8 cellular contexts compared by ENCODE assay signal in the genomic region with DNA sequence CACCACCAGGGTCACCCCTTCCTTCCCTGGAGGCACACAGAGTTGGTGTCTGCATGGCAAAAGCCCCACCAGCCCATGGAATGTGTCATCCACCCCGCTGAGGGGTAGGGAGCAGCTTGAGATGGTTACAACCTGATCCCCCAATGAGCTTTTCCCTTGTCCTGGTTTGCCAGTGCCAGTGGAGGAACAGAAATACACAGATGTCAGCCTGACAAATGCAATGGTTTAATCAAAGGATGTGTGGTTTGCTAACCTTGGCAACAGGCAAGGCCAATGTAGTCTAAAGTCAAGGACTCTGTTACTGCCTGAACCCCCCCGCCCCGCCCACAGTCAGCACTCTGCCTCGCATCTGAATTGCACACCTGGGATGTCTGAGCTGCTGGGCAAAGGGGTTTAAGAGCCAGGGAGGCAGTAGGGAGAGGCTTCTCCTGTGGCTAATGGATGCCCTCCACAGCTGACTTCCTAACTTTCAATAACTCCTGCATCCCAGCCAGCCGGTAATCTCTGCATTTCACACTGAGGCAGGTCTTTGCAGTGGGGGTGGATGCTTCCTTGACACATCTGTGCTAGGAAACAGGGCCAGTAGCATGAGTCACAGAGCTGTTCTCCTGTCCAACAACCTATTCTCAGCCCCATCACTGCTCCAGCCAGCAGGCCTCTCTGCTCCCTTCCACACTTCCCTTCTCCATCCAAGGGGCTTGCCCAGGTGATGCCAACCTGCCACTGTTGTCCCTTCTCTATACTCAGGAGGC.
A peak's percentile ranks its signal among the peaks of the same experiment; 100 is the strongest.
DNase-seq lines count a peak whose midpoint lies in the region; ATAC-seq, FAIRE-seq and TF ChIP-seq lines count a peak whose summit lies in the region.

No MANE protein-coding gene starts in this region.

- TF ChIP-seq CTCF in DND-41 (IDR thresholded peaks at IDR 0.05; ENCODE audit: borderline replicate concordance, extremely low read depth, low read length, poor library complexity, severe bottlenecking) (no peak), GM23338 (conservative IDR thresholded peaks at IDR 0.05; ENCODE audit: low read depth in 2 of 2) (no peak), RWPE1 (conservative IDR thresholded peaks at IDR 0.05; ENCODE audit: low read depth) (no peak), keratinocyte (optimal IDR thresholded peaks at IDR 0.05 in 1 of 3, IDR thresholded peaks at IDR 0.05 in 1 of 3, conservative IDR thresholded peaks at IDR 0.05 in 1 of 3; ENCODE audit: extremely low read depth in 1 of 3, insufficient read depth in 2 of 3, low read length in 3 of 3) (no peak), transverse colon (IDR thresholded peaks at IDR 0.05) (no peak)

- H3K27ac Mint-ChIP-seq in GM23338 = no peak overlapping the region

- dilution Hi-C loops in keratinocyte (cut with MboI; ENCODE audit: extremely low pct_ligation_motif_present, low sequenced_read_pairs) = no loop called here

- no peaks in the 10 kb centered on the region for H3K9me1 ChIP-seq in keratinocyte (ENCODE audit: control insufficient read depth, extremely low read depth, insufficient read depth, low read length)

- H2AFZ ChIP-seq in DND-41 (ENCODE audit: low read depth, low read length) (no peak overlapping the region), GM23338 (no peak overlapping the region), keratinocyte (ENCODE audit: control insufficient read depth, low read length) (no peak overlapping the region)

- H3K27ac ChIP-seq in DND-41 (ENCODE audit: low read length) = no peak overlapping the region
- H3K27ac ChIP-seq in GM23338 (ENCODE audit: low read depth) = no peak overlapping the region
- H3K27ac ChIP-seq in RWPE1 = peak overlapping the region; percentile 84
- peak overlapping the region; percentile 34 for H3K27ac ChIP-seq in keratinocyte (ENCODE audit: control insufficient read depth, insufficient read depth, low read length)
- H3K27ac ChIP-seq in transverse colon = no peak overlapping the region

- H3K27me3 Mint-ChIP-seq in GM23338 (ENCODE audit: insufficient read depth, low read depth, poor library complexity) = peaks cover 4% of the 10 kb centered on the region
- no peaks in the 10 kb centered on the region for H3K27me3 Mint-ChIP-seq in activated T-cell treated with anti-CD3 and anti-CD28 coated beads, Interleukin-2, amount 50 U/mL, for 4 hours (ENCODE audit: low read depth)

- POLR2A ChIA-PET in RWPE1 (lab: Yijun Ruan, JAX; ENCODE audit: low non-redundant PET) = interaction anchor here (0.9 kb wide), 1 partner anchor 135 kb away, joined by 3 read pairs; no protein-coding TSS in a partner anchor

- H4K20me1 ChIP-seq in DND-41 (ENCODE audit: insufficient read depth, low read length) = no peaks in the 10 kb centered on the region
- H4K20me1 ChIP-seq in GM23338 (replicated peaks; ENCODE audit: insufficient read depth) = no peaks in the 10 kb centered on the region
- no peaks in the 10 kb centered on the region for H4K20me1 ChIP-seq in keratinocyte (ENCODE audit: control insufficient read depth, extremely low read depth, insufficient read depth, low read length)

- peak; percentile 26 for FAIRE-seq in keratinocyte (lab: Jason Lieb, UNC)

- H3K9me3 ChIP-seq in DND-41 (ENCODE audit: insufficient read depth, low read length, severe bottlenecking) (no peaks in the 10 kb centered on the region), keratinocyte (ENCODE audit: control insufficient read depth, low read depth, low read length) (no peaks in the 10 kb centered on the region), transverse colon (no peaks in the 10 kb centered on the region)

- no peaks in the 10 kb centered on the region for H3K79me2 ChIP-seq in DND-41 (ENCODE audit: insufficient read depth, low read length)
- no peaks in the 10 kb centered on the region for H3K79me2 ChIP-seq in GM23338 (replicated peaks; ENCODE audit: insufficient read depth)
- H3K79me2 ChIP-seq in keratinocyte (ENCODE audit: control insufficient read depth, insufficient read depth, low read length) = no peaks in the 10 kb centered on the region

- ATAC-seq in DND-41 (ENCODE audit: insufficient read depth, low read depth) = peak; percentile 37; the same call in 1 of the 3 replicates
- ATAC-seq in GM23338 = peak; percentile 37; the same call in 2 of the 3 replicates
- ATAC-seq in activated T-cell treated with anti-CD3 and anti-CD28 coated beads, Interleukin-2, amount 50 U/mL, for 4 hours = no peak

- intact Hi-C loops in transverse colon (cut with DNase I; ENCODE audit: low total_unique reads) = no loop called here

- peaks cover 14% of the 10 kb centered on the region for H3K4me1 Mint-ChIP-seq in GM23338
- peaks cover 6% of the 10 kb centered on the region for H3K4me1 Mint-ChIP-seq in activated T-cell treated with anti-CD3 and anti-CD28 coated beads, Interleukin-2, amount 50 U/mL, for 4 hours (ENCODE audit: low read depth)

- in situ Hi-C loops in transverse colon (cut with MboI; ENCODE audit: low pct_ligation_motif_present in 1 of 4, low pct_unique_long_range_greater_than_20kb in 1 of 4, low sequenced_read_pairs in 3 of 4) = no loop called here

- H3K36me3 ChIP-seq in DND-41 (ENCODE audit: insufficient read depth, low read length) (no peaks in the 10 kb centered on the region; the same call in 1 of the 2 replicates), GM23338 (ENCODE audit: insufficient read depth) (no peaks in the 10 kb centered on the region), keratinocyte (ENCODE audit: control insufficient read depth in 2 of 2, extremely low read depth in 1 of 2, insufficient read depth in 2 of 2, low read length in 2 of 2) (no peaks in the 10 kb centered on the region), transverse colon (no peaks in the 10 kb centered on the region)

- no peaks in the 10 kb centered on the region for H3K9me2 ChIP-seq in GM23338 (ENCODE audit: insufficient read depth)

- TF ChIP-seq POLR2A in transverse colon (IDR thresholded peaks at IDR 0.05) = no peak

- CTCF ChIA-PET in RWPE1 (lab: Yijun Ruan, JAX) = interaction anchor here (1.0 to 1.5 kb wide), 2 partner anchors 20 to 232 kb away, joined by 3 read pairs; no protein-coding TSS in a partner anchor

- WGBS in transverse colon (ENCODE audit: low coverage in 1 of 2), 2 donors = 70% methylated on average over 5 of the region's 5 CpGs; no CpG with 5 or more reads in 1 of the 2 donors

- no peak overlapping the region for H3K4me3 Mint-ChIP-seq in GM23338
- H3K4me3 Mint-ChIP-seq in activated T-cell treated with anti-CD3 and anti-CD28 coated beads, Interleukin-2, amount 50 U/mL, for 4 hours = no peak overlapping the region

- H3K9ac ChIP-seq in DND-41 (ENCODE audit: low read depth, low read length) (no peak overlapping the region), keratinocyte (ENCODE audit: control insufficient read depth, extremely low read depth, insufficient read depth, low read length) (no peak overlapping the region)

- H3K4me1 ChIP-seq in DND-41 (ENCODE audit: insufficient read depth, low read length) = peaks cover 3% of the 10 kb centered on the region
- H3K4me1 ChIP-seq in GM23338 (ENCODE audit: insufficient read depth) = no peaks in the 10 kb centered on the region
- H3K4me1 ChIP-seq in keratinocyte (ENCODE audit: control insufficient read depth, extremely low read depth, insufficient read depth, low read length) = peaks cover 23% of the 10 kb centered on the region
- H3K4me1 ChIP-seq in transverse colon = no peaks in the 10 kb centered on the region

- H3K4me3 ChIP-seq in DND-41 (ENCODE audit: low read depth in 1 of 2, low read length in 2 of 2) (no peak overlapping the region), GM23338 (no peak overlapping the region), keratinocyte (ENCODE audit: control insufficient read depth in 2 of 3, extremely low read depth in 1 of 3, insufficient read depth in 2 of 3, low read depth in 1 of 3, low read length in 3 of 3) (no peak overlapping the region), transverse colon (no peak overlapping the region)

- H3F3A ChIP-seq in GM23338 (replicated peaks; ENCODE audit: low read depth) = no peaks in the 10 kb centered on the region

- H3K27me3 ChIP-seq in DND-41 (ENCODE audit: insufficient read depth, low read length, poor library complexity) (no peaks in the 10 kb centered on the region), GM23338 (ENCODE audit: insufficient read depth) (no peaks in the 10 kb centered on the region), keratinocyte (ENCODE audit: control insufficient read depth, extremely low read depth, insufficient read depth, low read length) (no peaks in the 10 kb centered on the region), transverse colon (no peaks in the 10 kb centered on the region)

- no peaks in the 10 kb centered on the region; the same call in 2 of the 3 replicates for H3K9me3 Mint-ChIP-seq in GM23338
- H3K9me3 Mint-ChIP-seq in activated T-cell treated with anti-CD3 and anti-CD28 coated beads, Interleukin-2, amount 50 U/mL, for 4 hours = peaks cover 5% of the 10 kb centered on the region

- DNase-seq in DND-41 (no peak), GM23338 (ENCODE audit: low spot score) (no peak), RWPE1 (ENCODE audit: low spot score) (peak; percentile 66), keratinocyte (ENCODE audit: low read depth, low spot score) (no peak), SHP77 (lab: John Stamatoyannopoulos, UW) (no peak), transverse colon (no peak)
- no peak for DNase-seq in activated CD8-positive, alpha-beta memory T cell treated with anti-CD3 and anti-CD28 coated beads for 24 hours
- DNase-seq in activated T-cell treated with anti-CD3 and anti-CD28 coated beads, Interleukin-2, amount 50 U/mL, for 4 hours = no peak

- no peak overlapping the region for H3K4me2 ChIP-seq in DND-41 (ENCODE audit: insufficient read depth, low read length)
- no peak overlapping the region for H3K4me2 ChIP-seq in GM23338
- peak overlapping the region; percentile 18 for H3K4me2 ChIP-seq in keratinocyte (ENCODE audit: control insufficient read depth, extremely low read depth, insufficient read depth, low read depth, low read length)

- no peaks in the 10 kb centered on the region for H3K36me3 Mint-ChIP-seq in GM23338 (ENCODE audit: low read depth)
- H3K36me3 Mint-ChIP-seq in activated T-cell treated with anti-CD3 and anti-CD28 coated beads, Interleukin-2, amount 50 U/mL, for 4 hours (ENCODE audit: insufficient read depth) = peaks cover 11% of the 10 kb centered on the region

- TF ChIP-seq EP300 in transverse colon (IDR thresholded peaks at IDR 0.05; ENCODE audit: low read depth) = no peak

TF ChIP-seq in GM23338, 12 proteins besides CTCF, POLR2A, EP300 and RAD21 (continues in another document):
- TF ChIP-seq ZNF114 (CRISPR knock-in tag; IDR thresholded peaks at IDR 0.05) = no peak
- TF ChIP-seq JUNB (IDR thresholded peaks at IDR 0.05; ENCODE audit: unreplicated experiment) = no peak
- TF ChIP-seq EZH2 (IDR thresholded peaks at IDR 0.05; ENCODE audit: low read depth, unreplicated experiment) = no peak

Comparison
In these comparisons a context has a peak if more than half of its experiments do, and no peak if none do; other contexts are left out.
1. ATAC-seq: peak in DND-41 (single experiment) and GM23338 (single experiment); none in activated T-cell treated with anti-CD3 and anti-CD28 coated beads, Interleukin-2, amount 50 U/mL, for 4 hours (0 of 2).
2. H3K27ac ChIP-seq: peak in RWPE1 (single experiment) and keratinocyte (single experiment); none in DND-41 (single experiment), GM23338 (single experiment) and transverse colon (0 of 4).